Comparison of ENCODE assay signal across 34 cellular contexts in the genomic region with DNA sequence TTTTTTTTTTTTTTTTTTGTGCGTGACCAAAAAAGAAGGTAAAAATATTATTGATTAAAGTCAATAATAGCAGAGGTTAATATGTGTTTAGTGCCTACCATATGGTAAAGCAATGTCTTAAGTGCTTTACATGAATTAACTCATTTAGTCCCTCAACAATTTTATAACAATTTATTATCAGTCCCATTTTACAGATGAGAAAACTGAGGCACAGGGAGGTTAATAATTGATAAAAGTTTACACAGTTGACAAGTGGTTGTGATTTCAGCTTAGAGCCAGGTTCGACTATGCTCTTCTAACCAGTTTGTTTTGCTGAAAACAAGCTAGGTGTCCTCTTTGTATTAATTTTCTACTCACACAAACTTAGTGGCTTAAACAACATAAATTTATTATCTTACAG.
"Had no signal": no experiment of that assay in that cellular context is flagged by ENCODE, and none has a peak within 500 bp of the region (broad histone marks: within the 10 kb centered on the region; RNA-seq: fewer than 3 reads in every experiment).

No MANE protein-coding gene starts in this region.

- H3K4me2 ChIP-seq: KMS-11 had no signal

- H3K27me3 ChIP-seq: MG63 had no signal

- H3K9me3 ChIP-seq: MG63 had no signal

- H3K4me3 ChIP-seq: MG63 had no signal

- DNase-seq: Karpas-422, Kasumi-1, MG63, MM.1S, MV-4-11, NCI-H1048, NCI-H1092, NCI-H1092 treated with DMSO at 0.1 percent for 48 hours, NCI-H1105, NCI-H1105 treated with DMSO at 0.1 percent for 48 hours, NCI-H1417 treated with DMSO at 0.1 percent for 48 hours, NCI-H1436, NCI-H1436 treated with DMSO at 0.1 percent for 48 hours, NCI-H146, NCI-H1694, NCI-H1694 treated with DMSO at 0.1 percent for 48 hours, NCI-H187, NCI-H187 treated with DMSO at 0.1 percent for 48 hours, NCI-H1930, NCI-H2029, NCI-H2029 treated with DMSO at 0.1 percent for 48 hours, NCI-H2081, NCI-H2081 treated with DMSO at 0.1 percent for 48 hours, NCI-H2107, NCI-H2171, NCI-H2171 treated with DMSO at 0.1 percent for 48 hours, NCI-H2227 treated with DMSO at 0.1 percent for 48 hours, NCI-H226, NCI-H345, NCI-H446, NCI-H446 treated with DMSO at 0.1 percent for 48 hours, NCI-H510A, NCI-H510A treated with DMSO at 0.1 percent for 48 hours had no signal

- H3K9ac ChIP-seq: KMS-11 had no signal

- H3K27ac ChIP-seq: KMS-11 had no signal
